Comparison of ENCODE assay signal across 14 cellular contexts in the genomic region with DNA sequence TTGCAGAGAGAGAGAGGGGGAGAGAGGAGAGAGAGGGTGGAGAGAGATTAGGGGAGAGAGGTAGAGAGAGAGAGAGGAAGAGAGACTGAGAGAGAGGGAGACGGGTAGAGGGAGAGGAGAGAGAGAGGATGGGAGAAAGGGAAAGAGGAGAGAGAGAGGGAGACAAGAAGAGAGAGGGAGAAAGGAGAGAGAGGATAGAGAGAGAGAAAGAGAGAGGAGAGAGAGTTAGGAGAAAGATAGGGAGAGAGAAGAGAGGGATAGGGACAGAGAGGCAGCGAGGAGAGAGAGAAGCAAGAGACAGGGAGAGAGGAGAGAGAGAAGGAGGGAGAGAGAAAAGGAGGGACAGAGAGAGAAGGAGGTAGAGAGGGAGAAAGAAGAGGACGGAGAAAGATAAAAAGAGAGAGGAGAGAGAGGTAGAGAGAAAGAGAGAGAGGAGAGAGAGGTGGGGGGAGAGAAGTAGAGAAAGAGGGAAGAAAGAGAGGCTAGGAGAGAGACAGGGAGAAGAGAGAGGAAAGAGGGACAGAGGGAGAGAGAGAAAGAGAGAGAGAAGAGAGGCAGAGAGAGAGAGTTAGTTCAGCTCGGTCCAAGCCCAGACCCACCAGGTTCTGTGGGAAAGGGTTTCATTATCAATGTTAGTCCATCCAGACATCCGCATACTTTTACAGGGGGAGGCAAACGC.
"Had no signal": no experiment of that assay in that cellular context is flagged by ENCODE, and none has a peak within 500 bp of the region (broad histone marks: within the 10 kb centered on the region; RNA-seq: fewer than 3 reads in every experiment).

No MANE protein-coding gene starts in this region.

- DNase-seq: activated CD4-positive, alpha-beta T cell treated with anti-CD3 and anti-CD28 coated beads, Interleukin-2, amount 50 U/mL, for 1 hour; activated naive CD4-positive, alpha-beta T cell treated with anti-CD3 and anti-CD28 coated beads for 36 hours; effector memory CD4-positive, alpha-beta T cell; foreskin fibroblast; kidney glomerular epithelial cell; stimulated activated CD4-positive, alpha-beta T cell treated with anti-CD3 and anti-CD28 coated beads, Interleukin-15, amount 100 ng/mL, for 24 hours; stimulated activated CD4-positive, alpha-beta T cell treated with anti-CD3 and anti-CD28 coated beads, Interleukin-4, amount 100 ng/mL, for 1 hour; stimulated activated naive B cell treated with anti-CD40 and anti-IgM and Interleukin-4, amounts not matched to agents 10 μg/mL and 1 μg/mL and 100 μg/mL, for 72 hours; T-helper 9 cell; transverse colon had no signal

- H3K9me3 ChIP-seq: neutrophil, transverse colon had no signal

- H3K27ac ChIP-seq: neutrophil, transverse colon had no signal

- H3K36me3 Mint-ChIP-seq: stimulated activated naive B cell treated with anti-CD40 and anti-IgM and Interleukin-4, amounts not matched to agents 10 μg/mL and 1 μg/mL and 100 μg/mL, for 72 hours had no signal

- ATAC-seq: activated CD4-positive, CD25-positive, alpha-beta regulatory T cell treated with anti-CD3 and anti-CD28 coated beads, Interleukin-2, amount 50 U/mL, for 24 hours; activated T-helper 17 cell treated with anti-CD3 and anti-CD28 coated beads, Interleukin-2, amount 50 U/mL, for 72 hours; stimulated activated naive B cell treated with anti-CD40 and anti-IgM and Interleukin-4, amounts not matched to agents 10 μg/mL and 1 μg/mL and 100 μg/mL, for 72 hours had no signal

- H3K36me3 ChIP-seq: neutrophil, transverse colon had no signal

- H3K4me3 ChIP-seq: transverse colon had no signal

- H3K9me3 Mint-ChIP-seq: activated naive CD4-positive, alpha-beta T cell treated with anti-CD3 and anti-CD28 coated beads for 36 hours; activated T-helper 17 cell treated with anti-CD3 and anti-CD28 coated beads, Interleukin-2, amount 50 U/mL, for 72 hours; central memory CD8-positive, alpha-beta T cell; stimulated activated naive B cell treated with anti-CD40 and anti-IgM and Interleukin-4, amounts not matched to agents 10 μg/mL and 1 μg/mL and 100 μg/mL, for 72 hours had no signal

- H3K27me3 ChIP-seq: transverse colon had no signal

- H3K4me1 ChIP-seq: transverse colon had no signal

- H3K27ac Mint-ChIP-seq: activated naive CD4-positive, alpha-beta T cell treated with anti-CD3 and anti-CD28 coated beads for 36 hours; activated T-helper 17 cell treated with anti-CD3 and anti-CD28 coated beads, Interleukin-2, amount 50 U/mL, for 72 hours; stimulated activated naive B cell treated with anti-CD40 and anti-IgM and Interleukin-4, amounts not matched to agents 10 μg/mL and 1 μg/mL and 100 μg/mL, for 72 hours had no signal

- H3K4me1 Mint-ChIP-seq: activated T-helper 17 cell treated with anti-CD3 and anti-CD28 coated beads, Interleukin-2, amount 50 U/mL, for 72 hours; central memory CD8-positive, alpha-beta T cell; stimulated activated naive B cell treated with anti-CD40 and anti-IgM and Interleukin-4, amounts not matched to agents 10 μg/mL and 1 μg/mL and 100 μg/mL, for 72 hours had no signal

- H3K4me3 Mint-ChIP-seq: activated naive CD4-positive, alpha-beta T cell treated with anti-CD3 and anti-CD28 coated beads for 36 hours; activated T-helper 17 cell treated with anti-CD3 and anti-CD28 coated beads, Interleukin-2, amount 50 U/mL, for 72 hours; central memory CD8-positive, alpha-beta T cell; stimulated activated naive B cell treated with anti-CD40 and anti-IgM and Interleukin-4, amounts not matched to agents 10 μg/mL and 1 μg/mL and 100 μg/mL, for 72 hours had no signal
